8 cellular contexts compared by ENCODE assay signal in the genomic region with DNA sequence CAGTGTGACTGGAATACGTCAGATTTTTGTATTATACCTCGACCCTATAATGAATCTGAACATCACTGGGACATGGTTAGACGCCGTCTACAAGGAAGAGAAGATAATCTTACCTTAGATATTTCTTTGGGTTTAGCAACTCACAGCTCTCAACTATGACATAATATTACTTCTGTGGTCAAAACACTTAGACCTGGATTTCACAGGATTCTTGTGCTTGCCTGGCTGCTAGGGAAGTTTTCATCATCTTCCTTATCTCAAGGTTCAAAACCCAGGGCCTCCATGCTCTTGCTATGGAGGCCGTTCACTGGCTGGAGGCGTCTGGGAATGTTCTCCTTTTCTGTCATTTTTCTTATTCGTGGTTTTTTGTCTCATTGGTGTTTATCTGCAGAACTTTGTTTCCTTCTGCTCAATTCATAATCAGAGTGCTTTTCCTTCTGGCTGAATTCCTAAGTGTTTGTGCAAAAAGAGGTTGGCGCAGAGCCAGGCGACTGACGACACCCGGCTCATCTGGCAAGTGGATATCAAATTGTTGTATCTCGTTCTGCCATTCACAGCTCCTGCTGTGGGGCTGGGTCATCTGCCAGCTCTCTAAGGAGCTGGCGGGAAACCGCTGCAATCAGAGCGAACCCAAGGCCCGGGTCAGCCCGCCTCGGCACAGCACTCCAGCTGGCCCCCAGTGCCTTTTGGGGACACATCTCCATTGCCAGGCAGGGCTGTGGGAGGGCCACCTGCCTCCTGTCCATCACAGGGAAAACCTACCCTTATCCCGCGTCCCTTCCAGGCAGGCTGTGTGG.
A peak's percentile ranks its signal among the peaks of the same experiment; 100 is the strongest.
DNase-seq lines count a peak whose midpoint lies in the region; TF ChIP-seq lines count a peak whose summit lies in the region.
"Not testable (repeated sequence)": the region's sequence is repeated elsewhere in the genome, so short reads cannot be mapped to it uniquely, and the experiment has no call there.

No MANE protein-coding gene starts in this region.

- H4K91ac ChIP-seq in trophoblast cell (ENCODE audit: low read depth, low read length) = not testable (repeated sequence)

- intact Hi-C loops in PC-9 (cut with micrococcal nuclease; ENCODE audit: unreplicated experiment) = not testable (repeated sequence)

- BruUV-seq in PC-9 (replicated peaks; lab: Mats Ljungman, UMichigan) = not testable (repeated sequence)

- DNase-seq in BE2C = peak; percentile 61
- peak; percentile 44 for DNase-seq in MG63
- peak; percentile 75 for DNase-seq in NCI-H2227 (lab: John Stamatoyannopoulos, UW; ENCODE audit: unreplicated experiment)
- peak; percentile 38 to 57 for DNase-seq in PC-9
- DNase-seq in amniotic epithelial cell (ENCODE audit: low read depth) = peak; percentile 97
- peak; percentile 59 for DNase-seq in fibroblast of pulmonary artery (ENCODE audit: low read depth)
- DNase-seq in iris pigment epithelial cell (ENCODE audit: low read depth) = peak; percentile 41
- peak; percentile 78 to 88 for DNase-seq in trophoblast cell

- CTCF ChIA-PET in PC-9 (lab: Charles Lee) = not testable (repeated sequence)

- H3K9me2 ChIP-seq in PC-9 (ENCODE audit: insufficient read depth) = not testable (repeated sequence)

- TF ChIP-seq CTCF in BE2C (IDR thresholded peaks at IDR 0.05; ENCODE audit: low read depth, low read length); PC-9 (conservative IDR thresholded peaks at IDR 0.05); fibroblast of pulmonary artery (IDR thresholded peaks at IDR 0.05; ENCODE audit: low read length, missing control alignments): not testable (repeated sequence)

- not testable (repeated sequence) for H2BK12ac ChIP-seq in trophoblast cell (ENCODE audit: low read length)

- not testable (repeated sequence) for H2AFZ ChIP-seq in PC-9; trophoblast cell (ENCODE audit: insufficient read depth, low read length, poor library complexity)

- H3F3A ChIP-seq in PC-9 (ENCODE audit: insufficient read depth, low read depth) = not testable (repeated sequence)

- H3K9me3 ChIP-seq in BE2C; MG63; PC-9 (ENCODE audit: insufficient read depth, low read depth); trophoblast cell (ENCODE audit: insufficient read depth, low read depth, low read length): not testable (repeated sequence)

- not testable (repeated sequence) for H3K36me3 ChIP-seq in BE2C; MG63; PC-9 (ENCODE audit: low read depth); trophoblast cell (ENCODE audit: control insufficient read depth in 1 of 2, insufficient read depth in 2 of 2, low read length in 2 of 2)

- not testable (repeated sequence) for H2BK5ac ChIP-seq in trophoblast cell (ENCODE audit: low read depth, low read length, poor library complexity)

- H3K79me2 ChIP-seq in PC-9 (ENCODE audit: low read depth); trophoblast cell (ENCODE audit: control insufficient read depth, insufficient read depth, low read length, poor library complexity): not testable (repeated sequence)

- not testable (repeated sequence) for H3K23ac ChIP-seq in trophoblast cell (ENCODE audit: low read length)

- not testable (repeated sequence) for H3K14ac ChIP-seq in trophoblast cell (ENCODE audit: low read length)

- not testable (repeated sequence) for H3K18ac ChIP-seq in trophoblast cell (ENCODE audit: low read length)

- H3K4ac ChIP-seq in trophoblast cell (ENCODE audit: low read depth, low read length) = not testable (repeated sequence)

- not testable (repeated sequence) for H4K12ac ChIP-seq in trophoblast cell (ENCODE audit: low read depth, low read length)

- H3K4me1 ChIP-seq in BE2C = peaks cover 15% of the 10 kb centered on the region
- H3K4me1 ChIP-seq in PC-9 (replicated peaks; ENCODE audit: insufficient read depth); trophoblast cell (ENCODE audit: control insufficient read depth in 1 of 2, insufficient read depth in 2 of 2, low read length in 2 of 2): not testable (repeated sequence)

- H3K9ac ChIP-seq in trophoblast cell (ENCODE audit: low read length) = not testable (repeated sequence)

- no CpG with 5 or more reads among the region's 20 CpGs for WGBS in trophoblast cell (ENCODE audit: extremely low coverage, insufficient coverage, insufficient read length)

- 0 out of 2 replicates have a peak overlapping the region, but pooled peaks have one; percentile 9 for H3K27ac ChIP-seq in PC-9
- not testable (repeated sequence) for H3K27ac ChIP-seq in trophoblast cell (ENCODE audit: low read depth, low read length)

- H3K79me1 ChIP-seq in trophoblast cell (ENCODE audit: low read length) = not testable (repeated sequence)

- peak overlapping the region; percentile 63 for H3K4me2 ChIP-seq in PC-9
- not testable (repeated sequence) for H3K4me2 ChIP-seq in trophoblast cell (ENCODE audit: low read length)

- not testable (repeated sequence) for H4K8ac ChIP-seq in trophoblast cell (ENCODE audit: low read depth, low read length)

- H4K20me1 ChIP-seq in PC-9 (ENCODE audit: insufficient read depth) = not testable (repeated sequence)

- peak overlapping the region; percentile 21; the same call in 1 of the 2 replicates for H3K4me3 ChIP-seq in BE2C (ENCODE audit: low read depth, low read length)
- H3K4me3 ChIP-seq in MG63; PC-9; fibroblast of pulmonary artery (replicated peaks; ENCODE audit: low read depth, low read length); trophoblast cell (ENCODE audit: low read depth, low read length): not testable (repeated sequence)

- not testable (repeated sequence) for H3K27me3 ChIP-seq in BE2C; MG63; PC-9 (ENCODE audit: insufficient read depth, low read depth); trophoblast cell (ENCODE audit: insufficient read depth, low read length)

- H2AK5ac ChIP-seq in trophoblast cell (ENCODE audit: low read length) = not testable (repeated sequence)

- POLR2A ChIA-PET in PC-9 (lab: Charles Lee; ENCODE audit: unreplicated experiment) = not testable (repeated sequence)

- not testable (repeated sequence) for H2BK120ac ChIP-seq in trophoblast cell (ENCODE audit: insufficient read depth, low read length, poor library complexity)

Comparison
In these comparisons a context has a peak if more than half of its experiments do, and no peak if none do; other contexts are left out.
1. DNase-seq: peak in every context shown above with its lines; median percentile 97 in amniotic epithelial cell; 83 in trophoblast cell; 75 in NCI-H2227; 61 in BE2C; 59 in fibroblast of pulmonary artery; 48 in PC-9; 44 in MG63; 41 in iris pigment epithelial cell.